ENCODE assay signal across 1 cellular context in the genomic region with DNA sequence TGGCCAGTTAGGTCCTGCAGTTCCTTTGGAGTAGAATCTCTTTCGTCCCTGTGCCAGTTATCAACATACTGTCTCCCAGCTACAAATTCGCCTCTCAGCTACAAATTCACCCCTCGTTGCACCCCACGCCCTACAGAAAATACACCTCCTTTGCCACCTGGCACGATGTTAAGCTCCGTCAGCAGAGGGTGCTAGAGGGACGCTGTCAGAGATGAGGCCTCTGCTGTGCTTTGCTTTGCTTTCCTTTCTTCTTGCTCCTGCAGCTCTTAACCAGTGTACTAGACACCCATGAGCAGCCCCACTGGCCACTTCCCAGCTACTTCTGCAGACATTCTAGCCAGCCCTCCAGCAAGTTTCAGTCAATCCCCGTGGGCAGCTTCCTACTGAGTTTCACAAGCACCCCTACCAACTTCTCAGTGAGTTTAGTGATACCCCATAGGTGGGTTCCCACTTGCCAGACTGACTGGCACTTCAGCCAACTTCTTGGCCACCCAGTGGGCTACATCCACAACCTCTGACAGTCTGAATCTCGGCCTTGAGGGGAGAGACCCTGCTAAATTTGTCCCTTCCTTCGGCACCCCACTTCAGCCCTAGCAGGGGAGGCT.
TF ChIP-seq lines count a peak whose summit lies in the region.

No MANE protein-coding gene starts in this region.

TF ChIP-seq in K562, 482 proteins besides CTCF, POLR2A, EP300 and RAD21:
- TF ChIP-seq NONO (IDR thresholded peaks at IDR 0.05; ENCODE audit: low read depth in 2 of 2, low read length in 1 of 2), result 0 out of 4 replicates have a peak, but pooled peaks of 1 of the 2 experiments have one; percentile 18
- TF ChIP-seq ZNF324 (CRISPR knock-in tag; IDR thresholded peaks at IDR 0.05), result no peak
- TF ChIP-seq CTBP1 (IDR thresholded peaks at IDR 0.05; ENCODE audit: borderline replicate concordance), result peak; percentile 37; the same call in 1 of the 2 replicates
- TF ChIP-seq RBM17 (IDR thresholded peaks at IDR 0.05; ENCODE audit: borderline replicate concordance, low read depth, low read length), result no peak
- TF ChIP-seq JUND (IDR thresholded peaks at IDR 0.05; ENCODE audit: borderline replicate concordance, low read depth, low read length), result 0 out of 2 replicates have a peak, but pooled peaks have one; percentile 24
- no peak for TF ChIP-seq JUND (tag; IDR thresholded peaks at IDR 0.05; ENCODE audit: borderline replicate concordance, low read depth, low read length)
- 0 out of 2 replicates have a peak, but pooled peaks have one; percentile 23 for TF ChIP-seq HNRNPUL1 (IDR thresholded peaks at IDR 0.05; ENCODE audit: low read length)
- TF ChIP-seq ZNF785 (CRISPR knock-in tag; IDR thresholded peaks at IDR 0.05), result no peak
- TF ChIP-seq, protein P1, sequence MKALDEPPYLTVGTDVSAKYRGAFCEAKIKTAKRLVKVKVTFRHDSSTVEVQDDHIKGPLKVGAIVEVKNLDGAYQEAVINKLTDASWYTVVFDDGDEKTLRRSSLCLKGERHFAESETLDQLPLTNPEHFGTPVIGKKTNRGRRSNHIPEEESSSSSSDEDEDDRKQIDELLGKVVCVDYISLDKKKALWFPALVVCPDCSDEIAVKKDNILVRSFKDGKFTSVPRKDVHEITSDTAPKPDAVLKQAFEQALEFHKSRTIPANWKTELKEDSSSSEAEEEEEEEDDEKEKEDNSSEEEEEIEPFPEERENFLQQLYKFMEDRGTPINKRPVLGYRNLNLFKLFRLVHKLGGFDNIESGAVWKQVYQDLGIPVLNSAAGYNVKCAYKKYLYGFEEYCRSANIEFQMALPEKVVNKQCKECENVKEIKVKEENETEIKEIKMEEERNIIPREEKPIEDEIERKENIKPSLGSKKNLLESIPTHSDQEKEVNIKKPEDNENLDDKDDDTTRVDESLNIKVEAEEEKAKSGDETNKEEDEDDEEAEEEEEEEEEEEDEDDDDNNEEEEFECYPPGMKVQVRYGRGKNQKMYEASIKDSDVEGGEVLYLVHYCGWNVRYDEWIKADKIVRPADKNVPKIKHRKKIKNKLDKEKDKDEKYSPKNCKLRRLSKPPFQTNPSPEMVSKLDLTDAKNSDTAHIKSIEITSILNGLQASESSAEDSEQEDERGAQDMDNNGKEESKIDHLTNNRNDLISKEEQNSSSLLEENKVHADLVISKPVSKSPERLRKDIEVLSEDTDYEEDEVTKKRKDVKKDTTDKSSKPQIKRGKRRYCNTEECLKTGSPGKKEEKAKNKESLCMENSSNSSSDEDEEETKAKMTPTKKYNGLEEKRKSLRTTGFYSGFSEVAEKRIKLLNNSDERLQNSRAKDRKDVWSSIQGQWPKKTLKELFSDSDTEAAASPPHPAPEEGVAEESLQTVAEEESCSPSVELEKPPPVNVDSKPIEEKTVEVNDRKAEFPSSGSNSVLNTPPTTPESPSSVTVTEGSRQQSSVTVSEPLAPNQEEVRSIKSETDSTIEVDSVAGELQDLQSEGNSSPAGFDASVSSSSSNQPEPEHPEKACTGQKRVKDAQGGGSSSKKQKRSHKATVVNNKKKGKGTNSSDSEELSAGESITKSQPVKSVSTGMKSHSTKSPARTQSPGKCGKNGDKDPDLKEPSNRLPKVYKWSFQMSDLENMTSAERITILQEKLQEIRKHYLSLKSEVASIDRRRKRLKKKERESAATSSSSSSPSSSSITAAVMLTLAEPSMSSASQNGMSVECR (CRISPR knock-in tag; IDR thresholded peaks at IDR 0.05), result 0 out of 2 replicates have a peak, but pooled peaks have one; percentile 25
- TF ChIP-seq, protein P2, sequence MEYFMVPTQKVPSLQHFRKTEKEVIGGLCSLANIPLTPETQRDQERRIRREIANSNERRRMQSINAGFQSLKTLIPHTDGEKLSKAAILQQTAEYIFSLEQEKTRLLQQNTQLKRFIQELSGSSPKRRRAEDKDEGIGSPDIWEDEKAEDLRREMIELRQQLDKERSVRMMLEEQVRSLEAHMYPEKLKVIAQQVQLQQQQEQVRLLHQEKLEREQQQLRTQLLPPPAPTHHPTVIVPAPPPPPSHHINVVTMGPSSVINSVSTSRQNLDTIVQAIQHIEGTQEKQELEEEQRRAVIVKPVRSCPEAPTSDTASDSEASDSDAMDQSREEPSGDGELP (CRISPR knock-in tag; IDR thresholded peaks at IDR 0.05; ENCODE audit: borderline replicate concordance), result peak; percentile 53; the same call in 1 of the 2 replicates
- TF ChIP-seq SRSF3 (IDR thresholded peaks at IDR 0.05; ENCODE audit: insufficient read depth, low read length), result no peak
- 0 out of 2 replicates have a peak, but pooled peaks have one; percentile 39 for TF ChIP-seq TARDBP (IDR thresholded peaks at IDR 0.05)
- peak; percentile 94 for TF ChIP-seq SMC3 (conservative IDR thresholded peaks at IDR 0.05; ENCODE audit: insufficient read depth, low read depth, low read length)
- TF ChIP-seq MYNN (IDR thresholded peaks at IDR 0.05), result 0 out of 2 replicates have a peak, but pooled peaks have one; percentile 22
- no peak for TF ChIP-seq MYNN (CRISPR knock-in tag; IDR thresholded peaks at IDR 0.05)
- TF ChIP-seq, protein P3, sequence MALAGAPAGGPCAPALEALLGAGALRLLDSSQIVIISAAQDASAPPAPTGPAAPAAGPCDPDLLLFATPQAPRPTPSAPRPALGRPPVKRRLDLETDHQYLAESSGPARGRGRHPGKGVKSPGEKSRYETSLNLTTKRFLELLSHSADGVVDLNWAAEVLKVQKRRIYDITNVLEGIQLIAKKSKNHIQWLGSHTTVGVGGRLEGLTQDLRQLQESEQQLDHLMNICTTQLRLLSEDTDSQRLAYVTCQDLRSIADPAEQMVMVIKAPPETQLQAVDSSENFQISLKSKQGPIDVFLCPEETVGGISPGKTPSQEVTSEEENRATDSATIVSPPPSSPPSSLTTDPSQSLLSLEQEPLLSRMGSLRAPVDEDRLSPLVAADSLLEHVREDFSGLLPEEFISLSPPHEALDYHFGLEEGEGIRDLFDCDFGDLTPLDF (CRISPR knock-in tag; IDR thresholded peaks at IDR 0.05), result 0 out of 2 replicates have a peak, but pooled peaks have one; percentile 20
- peak; percentile 31; the same call in 1 of the 2 replicates for TF ChIP-seq MYC (IDR thresholded peaks at IDR 0.05; ENCODE audit: low read depth, low read length)
- TF ChIP-seq MYC (CRISPR knock-in tag; IDR thresholded peaks at IDR 0.05; ENCODE audit: borderline replicate concordance, low read depth), result no peak
- TF ChIP-seq TGIF2 (CRISPR knock-in tag; IDR thresholded peaks at IDR 0.05), result no peak
- peak; percentile 98 for TF ChIP-seq STAG1 (CRISPR knock-in tag; IDR thresholded peaks at IDR 0.05; ENCODE audit: borderline replicate concordance)
- TF ChIP-seq NCOA4 (IDR thresholded peaks at IDR 0.05; ENCODE audit: partially characterized antibody), result no peak
- peak; percentile 81 for TF ChIP-seq CC2D1A (IDR thresholded peaks at IDR 0.05)
- 0 out of 2 replicates have a peak, but pooled peaks have one; percentile 43 for TF ChIP-seq HDGF (IDR thresholded peaks at IDR 0.05)
- 0 out of 2 replicates have a peak, but pooled peaks have one; percentile 24 for TF ChIP-seq CREM (IDR thresholded peaks at IDR 0.05; ENCODE audit: low read depth)
- no peak for TF ChIP-seq NR2F6 (CRISPR knock-in tag; IDR thresholded peaks at IDR 0.05)
- no peak for TF ChIP-seq CREB1 (IDR thresholded peaks at IDR 0.05)
- TF ChIP-seq CREB1 (CRISPR knock-in tag; IDR thresholded peaks at IDR 0.05), result 0 out of 2 replicates have a peak, but pooled peaks have one; percentile 27
- no peak for TF ChIP-seq RFX7 (CRISPR knock-in tag; IDR thresholded peaks at IDR 0.05)
- TF ChIP-seq, protein P4, sequence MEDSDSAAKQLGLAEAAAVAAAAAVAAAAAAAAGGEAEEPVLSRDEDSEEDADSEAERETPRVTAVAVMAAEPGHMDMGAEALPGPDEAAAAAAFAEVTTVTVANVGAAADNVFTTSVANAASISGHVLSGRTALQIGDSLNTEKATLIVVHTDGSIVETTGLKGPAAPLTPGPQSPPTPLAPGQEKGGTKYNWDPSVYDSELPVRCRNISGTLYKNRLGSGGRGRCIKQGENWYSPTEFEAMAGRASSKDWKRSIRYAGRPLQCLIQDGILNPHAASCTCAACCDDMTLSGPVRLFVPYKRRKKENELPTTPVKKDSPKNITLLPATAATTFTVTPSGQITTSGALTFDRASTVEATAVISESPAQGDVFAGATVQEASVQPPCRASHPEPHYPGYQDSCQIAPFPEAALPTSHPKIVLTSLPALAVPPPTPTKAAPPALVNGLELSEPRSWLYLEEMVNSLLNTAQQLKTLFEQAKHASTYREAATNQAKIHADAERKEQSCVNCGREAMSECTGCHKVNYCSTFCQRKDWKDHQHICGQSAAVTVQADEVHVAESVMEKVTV (CRISPR knock-in tag; IDR thresholded peaks at IDR 0.05), result peak; percentile 80
- TF ChIP-seq, protein P5, sequence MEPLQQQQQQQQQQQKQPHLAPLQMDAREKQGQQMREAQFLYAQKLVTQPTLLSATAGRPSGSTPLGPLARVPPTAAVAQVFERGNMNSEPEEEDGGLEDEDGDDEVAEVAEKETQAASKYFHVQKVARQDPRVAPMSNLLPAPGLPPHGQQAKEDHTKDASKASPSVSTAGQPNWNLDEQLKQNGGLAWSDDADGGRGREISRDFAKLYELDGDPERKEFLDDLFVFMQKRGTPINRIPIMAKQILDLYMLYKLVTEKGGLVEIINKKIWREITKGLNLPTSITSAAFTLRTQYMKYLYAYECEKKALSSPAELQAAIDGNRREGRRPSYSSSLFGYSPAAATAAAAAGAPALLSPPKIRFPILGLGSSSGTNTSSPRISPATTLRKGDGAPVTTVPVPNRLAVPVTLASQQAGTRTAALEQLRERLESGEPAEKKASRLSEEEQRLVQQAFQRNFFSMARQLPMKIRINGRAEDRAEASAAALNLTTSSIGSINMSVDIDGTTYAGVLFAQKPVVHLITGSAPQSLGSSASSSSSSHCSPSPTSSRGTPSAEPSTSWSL (CRISPR knock-in tag; IDR thresholded peaks at IDR 0.05; ENCODE audit: borderline replicate concordance), result no peak
- TF ChIP-seq RB1 (IDR thresholded peaks at IDR 0.05; ENCODE audit: low read depth), result 0 out of 2 replicates have a peak, but pooled peaks have one; percentile 45
- peak; percentile 89; the same call in 1 of the 2 replicates for TF ChIP-seq ARID2 (IDR thresholded peaks at IDR 0.05)
- TF ChIP-seq HCFC1 (IDR thresholded peaks at IDR 0.05; ENCODE audit: low read depth, low read length), result 0 out of 2 replicates have a peak, but pooled peaks have one; percentile 24
- 0 out of 2 replicates have a peak, but pooled peaks have one; percentile 49 for TF ChIP-seq ELF2 (CRISPR knock-in tag; IDR thresholded peaks at IDR 0.05)
- TF ChIP-seq, protein P6, sequence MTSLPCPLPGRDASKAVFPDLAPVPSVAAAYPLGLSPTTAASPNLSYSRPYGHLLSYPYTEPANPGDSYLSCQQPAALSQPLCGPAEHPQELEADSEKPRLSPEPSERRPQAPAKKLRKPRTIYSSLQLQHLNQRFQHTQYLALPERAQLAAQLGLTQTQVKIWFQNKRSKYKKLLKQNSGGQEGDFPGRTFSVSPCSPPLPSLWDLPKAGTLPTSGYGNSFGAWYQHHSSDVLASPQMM (CRISPR knock-in tag; IDR thresholded peaks at IDR 0.05), result no peak
- 0 out of 4 replicates have a peak, but pooled peaks of 1 of the 2 experiments have one; percentile 10 for TF ChIP-seq NRF1 (conservative IDR thresholded peaks at IDR 0.05 in 1 of 2, IDR thresholded peaks at IDR 0.05 in 1 of 2)
- TF ChIP-seq NFE2L1 (tag; IDR thresholded peaks at IDR 0.05; ENCODE audit: borderline replicate concordance, low read depth), result no peak
- no peak for TF ChIP-seq ZNF76 (CRISPR knock-in tag; IDR thresholded peaks at IDR 0.05; ENCODE audit: borderline replicate concordance)
TF ChIP-seq in K562: peak in this region for 22.
